ENCODE assay signal across 19 cellular contexts in the genomic region with DNA sequence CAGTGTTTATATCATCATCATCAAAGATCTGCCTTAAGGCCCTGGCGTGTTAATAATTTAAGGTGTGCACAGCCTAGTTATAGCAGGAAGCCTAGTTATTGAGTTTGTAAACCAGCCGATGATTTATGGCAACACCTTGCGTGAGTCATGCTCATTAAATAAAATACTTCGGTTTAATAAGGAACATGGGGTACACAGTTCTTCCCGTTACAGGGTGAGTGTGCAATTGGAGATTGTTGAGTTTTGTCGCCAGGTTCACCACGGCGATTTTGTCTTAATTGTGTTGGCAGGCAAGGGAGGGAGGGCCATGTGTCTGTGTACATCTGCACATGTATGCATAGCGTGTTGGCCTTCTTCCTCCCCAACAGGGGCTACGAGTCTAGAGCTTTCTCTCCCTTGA.
A peak's percentile ranks its signal among the peaks of the same experiment; 100 is the strongest.
DNase-seq lines count a peak whose midpoint lies in the region; ATAC-seq, FAIRE-seq and TF ChIP-seq lines count a peak whose summit lies in the region.
"Had no signal": no experiment of that assay in that cellular context is flagged by ENCODE, and none has a peak within 500 bp of the region (broad histone marks: within the 10 kb centered on the region; RNA-seq: fewer than 3 reads in every experiment).

No MANE protein-coding gene starts in this region.

- peak; percentile 32 to 71 (median 56) for ATAC-seq in pancreas
- ATAC-seq: activated CD8-positive, alpha-beta T cell treated with anti-CD3 and anti-CD28 coated beads for 36 hours; activated T-cell treated with anti-CD3 and anti-CD28 coated beads, Interleukin-2, amount 50 U/mL, for 72 hours had no signal

- no peak overlapping the region for H3K27ac ChIP-seq in pancreas
- no peak overlapping the region for H3K27ac ChIP-seq in tibial artery
- H3K27ac ChIP-seq: cardiac muscle cell, neutrophil had no signal

- intact Hi-C loops in pancreas (cut with DNase I), result no loop called here
- intact Hi-C loops in tibial artery (cut with DNase I; ENCODE audit: low total_unique reads), result no loop called here

- no peak for TF ChIP-seq CTCF in pancreas (IDR thresholded peaks at IDR 0.05)
- TF ChIP-seq CTCF in tibial artery (IDR thresholded peaks at IDR 0.05), result no peak

- H3K4me1 ChIP-seq in HAP-1 (peaks cover 46% of the 10 kb centered on the region), pancreas (no peaks in the 10 kb centered on the region), tibial artery (no peaks in the 10 kb centered on the region)
- H3K4me1 ChIP-seq: BE2C had no signal

- H3K4me3 ChIP-seq in HAP-1, result no peak overlapping the region
- H3K4me3 ChIP-seq in pancreas, result no peak overlapping the region
- no peak overlapping the region for H3K4me3 ChIP-seq in tibial artery
- H3K4me3 ChIP-seq: cardiac muscle cell had no signal

- in situ Hi-C loops in HAP-1 (cut with MboI; ENCODE audit: low sequenced_read_pairs), result no loop called here
- in situ Hi-C loops in ACHN (cut with HindIII; ENCODE audit: low pct_ligation_motif_present, low pct_unique_long_range_greater_than_20kb, low sequenced_read_pairs), result no loop called here

- DNase-seq in HAP-1 (ENCODE audit: low spot score in 2 of 2) (peak; percentile 13 to 29), NCI-H1436 (lab: John Stamatoyannopoulos, UW) (peak; percentile 55), SHP77 treated with DMSO at 0.1 percent for 48 hours (lab: John Stamatoyannopoulos, UW) (peak; percentile 44), pancreas (no peak), ACHN (no peak), tibial artery (no peak), globus pallidus (ENCODE audit: low spot score) (no peak)
- DNase-seq: activated CD8-positive, alpha-beta T cell treated with anti-CD3 and anti-CD28 coated beads for 36 hours; activated T-cell treated with anti-CD3 and anti-CD28 coated beads, Interleukin-2, amount 50 U/mL, for 72 hours; BE2C; HFFc6; IMR-90; midbrain; NCI-H446 treated with DMSO at 0.1 percent for 48 hours; OCI-M1; stimulated activated CD4-positive, alpha-beta T cell treated with anti-CD3 and anti-CD28 coated beads, Interleukin-2, amount 100 ng/mL, for 48 hours; substantia nigra had no signal

- H3K36me3 ChIP-seq in HAP-1 (replicated peaks), result no peaks in the 10 kb centered on the region
- no peaks in the 10 kb centered on the region for H3K36me3 ChIP-seq in pancreas
- no peaks in the 10 kb centered on the region for H3K36me3 ChIP-seq in tibial artery
- H3K36me3 ChIP-seq: BE2C, cardiac muscle cell, neutrophil had no signal

- H3K27me3 ChIP-seq in HAP-1 (ENCODE audit: low read depth), result no peaks in the 10 kb centered on the region
- H3K27me3 ChIP-seq in pancreas, result peaks cover 0 to 12% (median 0%) of the 10 kb centered on the region in 4 donors
- peaks cover 0 to 3% of the 10 kb centered on the region in 2 donors for H3K27me3 ChIP-seq in tibial artery
- H3K27me3 ChIP-seq: BE2C, cardiac muscle cell had no signal

- H3K9me3 ChIP-seq in HAP-1 (no peaks in the 10 kb centered on the region), pancreas (no peaks in the 10 kb centered on the region), tibial artery (no peaks in the 10 kb centered on the region)
- H3K9me3 ChIP-seq: BE2C, neutrophil had no signal

- no peak for FAIRE-seq in pancreas (lab: Jason Lieb, UNC)

- WGBS in pancreas, 2 donors, result 32 to 39% methylated on average over 10 of the region's 10 CpGs

Comparison
In these comparisons a context has a peak if more than half of its experiments do, and no peak if none do; other contexts are left out.
1. DNase-seq: peak in HAP-1 (2 of 2), NCI-H1436 (single experiment) and SHP77 treated with DMSO at 0.1 percent for 48 hours (single experiment); none in pancreas (0 of 6), ACHN (single experiment), tibial artery (0 of 2) and globus pallidus (single experiment).